2 cellular contexts compared by ENCODE assay signal in genomic region chr6:136525586-136526195, GRCh38.
TF ChIP-seq lines count a peak whose summit lies in the region.

No MANE protein-coding gene starts in this region.

TF ChIP-seq in HepG2, 621 proteins besides CTCF, POLR2A, EP300 and RAD21:
- no peak for TF ChIP-seq ZNF639 (CRISPR knock-in tag; conservative IDR thresholded peaks at IDR 0.05)
- TF ChIP-seq ZNF746 (CRISPR knock-in tag; IDR thresholded peaks at IDR 0.05), result no peak
- no peak for TF ChIP-seq BHLHE40 (IDR thresholded peaks at IDR 0.05; ENCODE audit: low read length)
- no peak for TF ChIP-seq XRCC5 (optimal IDR thresholded peaks at IDR 0.05; ENCODE audit: low read length)
- TF ChIP-seq, protein P1, sequence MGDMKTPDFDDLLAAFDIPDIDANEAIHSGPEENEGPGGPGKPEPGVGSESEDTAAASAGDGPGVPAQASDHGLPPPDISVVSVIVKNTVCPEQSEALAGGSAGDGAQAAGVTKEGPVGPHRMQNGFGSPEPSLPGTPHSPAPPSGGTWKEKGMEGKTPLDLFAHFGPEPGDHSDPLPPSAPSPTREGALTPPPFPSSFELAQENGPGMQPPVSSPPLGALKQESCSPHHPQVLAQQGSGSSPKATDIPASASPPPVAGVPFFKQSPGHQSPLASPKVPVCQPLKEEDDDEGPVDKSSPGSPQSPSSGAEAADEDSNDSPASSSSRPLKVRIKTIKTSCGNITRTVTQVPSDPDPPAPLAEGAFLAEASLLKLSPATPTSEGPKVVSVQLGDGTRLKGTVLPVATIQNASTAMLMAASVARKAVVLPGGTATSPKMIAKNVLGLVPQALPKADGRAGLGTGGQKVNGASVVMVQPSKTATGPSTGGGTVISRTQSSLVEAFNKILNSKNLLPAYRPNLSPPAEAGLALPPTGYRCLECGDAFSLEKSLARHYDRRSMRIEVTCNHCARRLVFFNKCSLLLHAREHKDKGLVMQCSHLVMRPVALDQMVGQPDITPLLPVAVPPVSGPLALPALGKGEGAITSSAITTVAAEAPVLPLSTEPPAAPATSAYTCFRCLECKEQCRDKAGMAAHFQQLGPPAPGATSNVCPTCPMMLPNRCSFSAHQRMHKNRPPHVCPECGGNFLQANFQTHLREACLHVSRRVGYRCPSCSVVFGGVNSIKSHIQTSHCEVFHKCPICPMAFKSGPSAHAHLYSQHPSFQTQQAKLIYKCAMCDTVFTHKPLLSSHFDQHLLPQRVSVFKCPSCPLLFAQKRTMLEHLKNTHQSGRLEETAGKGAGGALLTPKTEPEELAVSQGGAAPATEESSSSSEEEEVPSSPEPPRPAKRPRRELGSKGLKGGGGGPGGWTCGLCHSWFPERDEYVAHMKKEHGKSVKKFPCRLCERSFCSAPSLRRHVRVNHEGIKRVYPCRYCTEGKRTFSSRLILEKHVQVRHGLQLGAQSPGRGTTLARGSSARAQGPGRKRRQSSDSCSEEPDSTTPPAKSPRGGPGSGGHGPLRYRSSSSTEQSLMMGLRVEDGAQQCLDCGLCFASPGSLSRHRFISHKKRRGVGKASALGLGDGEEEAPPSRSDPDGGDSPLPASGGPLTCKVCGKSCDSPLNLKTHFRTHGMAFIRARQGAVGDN (CRISPR knock-in tag; IDR thresholded peaks at IDR 0.05), result no peak
- TF ChIP-seq MBD4 (IDR thresholded peaks at IDR 0.05; ENCODE audit: borderline replicate concordance, low read length), result no peak

TF ChIP-seq in SK-N-SH, 30 proteins besides CTCF, POLR2A, EP300 and RAD21:
- TF ChIP-seq, protein P2, sequence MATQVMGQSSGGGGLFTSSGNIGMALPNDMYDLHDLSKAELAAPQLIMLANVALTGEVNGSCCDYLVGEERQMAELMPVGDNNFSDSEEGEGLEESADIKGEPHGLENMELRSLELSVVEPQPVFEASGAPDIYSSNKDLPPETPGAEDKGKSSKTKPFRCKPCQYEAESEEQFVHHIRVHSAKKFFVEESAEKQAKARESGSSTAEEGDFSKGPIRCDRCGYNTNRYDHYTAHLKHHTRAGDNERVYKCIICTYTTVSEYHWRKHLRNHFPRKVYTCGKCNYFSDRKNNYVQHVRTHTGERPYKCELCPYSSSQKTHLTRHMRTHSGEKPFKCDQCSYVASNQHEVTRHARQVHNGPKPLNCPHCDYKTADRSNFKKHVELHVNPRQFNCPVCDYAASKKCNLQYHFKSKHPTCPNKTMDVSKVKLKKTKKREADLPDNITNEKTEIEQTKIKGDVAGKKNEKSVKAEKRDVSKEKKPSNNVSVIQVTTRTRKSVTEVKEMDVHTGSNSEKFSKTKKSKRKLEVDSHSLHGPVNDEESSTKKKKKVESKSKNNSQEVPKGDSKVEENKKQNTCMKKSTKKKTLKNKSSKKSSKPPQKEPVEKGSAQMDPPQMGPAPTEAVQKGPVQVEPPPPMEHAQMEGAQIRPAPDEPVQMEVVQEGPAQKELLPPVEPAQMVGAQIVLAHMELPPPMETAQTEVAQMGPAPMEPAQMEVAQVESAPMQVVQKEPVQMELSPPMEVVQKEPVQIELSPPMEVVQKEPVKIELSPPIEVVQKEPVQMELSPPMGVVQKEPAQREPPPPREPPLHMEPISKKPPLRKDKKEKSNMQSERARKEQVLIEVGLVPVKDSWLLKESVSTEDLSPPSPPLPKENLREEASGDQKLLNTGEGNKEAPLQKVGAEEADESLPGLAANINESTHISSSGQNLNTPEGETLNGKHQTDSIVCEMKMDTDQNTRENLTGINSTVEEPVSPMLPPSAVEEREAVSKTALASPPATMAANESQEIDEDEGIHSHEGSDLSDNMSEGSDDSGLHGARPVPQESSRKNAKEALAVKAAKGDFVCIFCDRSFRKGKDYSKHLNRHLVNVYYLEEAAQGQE (IDR thresholded peaks at IDR 0.05; ENCODE audit: low read depth, low read length), result no peak
- peak; percentile 13; the same call in 1 of the 2 replicates for TF ChIP-seq RCOR1 (IDR thresholded peaks at IDR 0.05; ENCODE audit: low read length)
